8 cellular contexts compared by ENCODE assay signal in genomic region chr19:35644206-35644986, GRCh38.
DNase-seq lines count a peak whose midpoint lies in the region; ATAC-seq, FAIRE-seq and TF ChIP-seq lines count a peak whose summit lies in the region.

No MANE protein-coding gene starts in this region.

- DNase-seq in NCI-H2029 (lab: John Stamatoyannopoulos, UW) (peak; percentile 94), T1000 (lab: John Stamatoyannopoulos, UW) (peak; percentile 89), astrocyte of the hippocampus (ENCODE audit: low read depth, low spot score) (peak; percentile 96), hypothalamus (lab: John Stamatoyannopoulos, UW) (peak in 46 of 51 donors; percentile 12 to 87 (median 44)), retinal pigment epithelial cell (ENCODE audit: low read depth) (peak; percentile 67), urothelium cell line (ENCODE audit: low spot score) (no peak)

- no peak for TF ChIP-seq CTCF in retinal pigment epithelial cell (conservative IDR thresholded peaks at IDR 0.05; ENCODE audit: low read depth, low read length)

- ATAC-seq in GM18498 (IDR thresholded peaks at IDR 0.05; ENCODE audit: unreplicated experiment), result peak; percentile 71
- peak; percentile 64 for ATAC-seq in HG02938 (IDR thresholded peaks at IDR 0.05; ENCODE audit: unreplicated experiment)

- peak overlapping the region; percentile 55 for H3K4me3 ChIP-seq in retinal pigment epithelial cell (ENCODE audit: low read length)

- no peak for FAIRE-seq in urothelium cell line (lab: Jason Lieb, UNC)
